4 cellular contexts compared by ENCODE assay signal in the genomic region with DNA sequence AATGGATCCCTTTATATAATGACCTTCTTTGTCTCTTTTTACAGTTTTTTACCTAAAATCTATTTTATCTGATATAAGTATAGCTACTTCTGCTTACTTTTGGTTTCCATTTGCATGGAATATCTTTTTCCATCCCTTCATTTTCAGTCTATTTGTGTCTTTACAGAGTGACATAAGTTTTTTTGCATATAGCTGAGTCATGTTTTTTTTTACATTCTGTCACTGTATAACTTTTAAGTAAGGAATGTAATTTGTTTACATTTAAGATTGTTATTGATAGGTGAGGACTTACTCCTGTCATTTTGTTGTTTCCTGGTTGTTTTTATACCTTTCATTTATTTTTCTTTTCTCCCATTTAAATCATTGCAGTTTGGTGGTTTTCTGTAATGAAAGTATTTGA.
TF ChIP-seq lines count a peak whose summit lies in the region.

No MANE protein-coding gene starts in this region.

TF ChIP-seq in A549, 52 proteins besides CTCF, POLR2A, EP300 and RAD21:
- TF ChIP-seq JUNB (IDR thresholded peaks at IDR 0.05) = no peak
- TF ChIP-seq TFCP2L1 (CRISPR knock-in tag; IDR thresholded peaks at IDR 0.05) = no peak
- TF ChIP-seq MAFK (IDR thresholded peaks at IDR 0.05; ENCODE audit: partially characterized antibody) = peak; percentile 74
- TF ChIP-seq HOXB13 (CRISPR knock-in tag; IDR thresholded peaks at IDR 0.05; ENCODE audit: low read depth) = no peak
- peak; percentile 27; the same call in 1 of the 2 replicates for TF ChIP-seq NFE2L2 (conservative IDR thresholded peaks at IDR 0.05; ENCODE audit: low read length)
- TF ChIP-seq RNF2 (IDR thresholded peaks at IDR 0.05; ENCODE audit: borderline replicate concordance, low read depth) = no peak
- no peak for TF ChIP-seq CBX2 (IDR thresholded peaks at IDR 0.05; ENCODE audit: borderline replicate concordance, low read depth)
TF ChIP-seq in A549: peak in this region for 2.

TF ChIP-seq in GM23338, 12 proteins besides CTCF, POLR2A, EP300 and RAD21 (continues in another document):
- TF ChIP-seq JUNB (IDR thresholded peaks at IDR 0.05; ENCODE audit: unreplicated experiment) (no peak), POLR2AphosphoS5 (IDR thresholded peaks at IDR 0.05; ENCODE audit: low read depth) (no peak), EZH2 (IDR thresholded peaks at IDR 0.05; ENCODE audit: low read depth, unreplicated experiment) (no peak)
- TF ChIP-seq, protein P1, sequence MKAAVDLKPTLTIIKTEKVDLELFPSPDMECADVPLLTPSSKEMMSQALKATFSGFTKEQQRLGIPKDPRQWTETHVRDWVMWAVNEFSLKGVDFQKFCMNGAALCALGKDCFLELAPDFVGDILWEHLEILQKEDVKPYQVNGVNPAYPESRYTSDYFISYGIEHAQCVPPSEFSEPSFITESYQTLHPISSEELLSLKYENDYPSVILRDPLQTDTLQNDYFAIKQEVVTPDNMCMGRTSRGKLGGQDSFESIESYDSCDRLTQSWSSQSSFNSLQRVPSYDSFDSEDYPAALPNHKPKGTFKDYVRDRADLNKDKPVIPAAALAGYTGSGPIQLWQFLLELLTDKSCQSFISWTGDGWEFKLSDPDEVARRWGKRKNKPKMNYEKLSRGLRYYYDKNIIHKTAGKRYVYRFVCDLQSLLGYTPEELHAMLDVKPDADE (IDR thresholded peaks at IDR 0.05) = no peak

TF ChIP-seq in GM12878, 131 proteins besides CTCF, POLR2A, EP300 and RAD21 (continues in another document):
- TF ChIP-seq KDM1A (IDR thresholded peaks at IDR 0.05; ENCODE audit: borderline replicate concordance) = no peak
- TF ChIP-seq, protein P2, sequence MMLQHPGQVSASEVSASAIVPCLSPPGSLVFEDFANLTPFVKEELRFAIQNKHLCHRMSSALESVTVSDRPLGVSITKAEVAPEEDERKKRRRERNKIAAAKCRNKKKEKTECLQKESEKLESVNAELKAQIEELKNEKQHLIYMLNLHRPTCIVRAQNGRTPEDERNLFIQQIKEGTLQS (IDR thresholded peaks at IDR 0.05; ENCODE audit: borderline replicate concordance, extremely low read depth, low read depth, low read length) = no peak
- no peak for TF ChIP-seq FOXK2 (IDR thresholded peaks at IDR 0.05)
- TF ChIP-seq MTA2 (IDR thresholded peaks at IDR 0.05; ENCODE audit: low read depth) = no peak
- TF ChIP-seq KAT2A (conservative IDR thresholded peaks at IDR 0.05; ENCODE audit: control insufficient read depth, low read depth, low read length) = no peak
- TF ChIP-seq, protein P3, sequence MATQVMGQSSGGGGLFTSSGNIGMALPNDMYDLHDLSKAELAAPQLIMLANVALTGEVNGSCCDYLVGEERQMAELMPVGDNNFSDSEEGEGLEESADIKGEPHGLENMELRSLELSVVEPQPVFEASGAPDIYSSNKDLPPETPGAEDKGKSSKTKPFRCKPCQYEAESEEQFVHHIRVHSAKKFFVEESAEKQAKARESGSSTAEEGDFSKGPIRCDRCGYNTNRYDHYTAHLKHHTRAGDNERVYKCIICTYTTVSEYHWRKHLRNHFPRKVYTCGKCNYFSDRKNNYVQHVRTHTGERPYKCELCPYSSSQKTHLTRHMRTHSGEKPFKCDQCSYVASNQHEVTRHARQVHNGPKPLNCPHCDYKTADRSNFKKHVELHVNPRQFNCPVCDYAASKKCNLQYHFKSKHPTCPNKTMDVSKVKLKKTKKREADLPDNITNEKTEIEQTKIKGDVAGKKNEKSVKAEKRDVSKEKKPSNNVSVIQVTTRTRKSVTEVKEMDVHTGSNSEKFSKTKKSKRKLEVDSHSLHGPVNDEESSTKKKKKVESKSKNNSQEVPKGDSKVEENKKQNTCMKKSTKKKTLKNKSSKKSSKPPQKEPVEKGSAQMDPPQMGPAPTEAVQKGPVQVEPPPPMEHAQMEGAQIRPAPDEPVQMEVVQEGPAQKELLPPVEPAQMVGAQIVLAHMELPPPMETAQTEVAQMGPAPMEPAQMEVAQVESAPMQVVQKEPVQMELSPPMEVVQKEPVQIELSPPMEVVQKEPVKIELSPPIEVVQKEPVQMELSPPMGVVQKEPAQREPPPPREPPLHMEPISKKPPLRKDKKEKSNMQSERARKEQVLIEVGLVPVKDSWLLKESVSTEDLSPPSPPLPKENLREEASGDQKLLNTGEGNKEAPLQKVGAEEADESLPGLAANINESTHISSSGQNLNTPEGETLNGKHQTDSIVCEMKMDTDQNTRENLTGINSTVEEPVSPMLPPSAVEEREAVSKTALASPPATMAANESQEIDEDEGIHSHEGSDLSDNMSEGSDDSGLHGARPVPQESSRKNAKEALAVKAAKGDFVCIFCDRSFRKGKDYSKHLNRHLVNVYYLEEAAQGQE (IDR thresholded peaks at IDR 0.05; ENCODE audit: low read depth, low read length) = no peak
- TF ChIP-seq SMAD1 (IDR thresholded peaks at IDR 0.05; ENCODE audit: low read depth, partially characterized antibody) = no peak
- TF ChIP-seq KLF5 (IDR thresholded peaks at IDR 0.05; ENCODE audit: partially characterized antibody) = no peak
- TF ChIP-seq, protein P4, sequence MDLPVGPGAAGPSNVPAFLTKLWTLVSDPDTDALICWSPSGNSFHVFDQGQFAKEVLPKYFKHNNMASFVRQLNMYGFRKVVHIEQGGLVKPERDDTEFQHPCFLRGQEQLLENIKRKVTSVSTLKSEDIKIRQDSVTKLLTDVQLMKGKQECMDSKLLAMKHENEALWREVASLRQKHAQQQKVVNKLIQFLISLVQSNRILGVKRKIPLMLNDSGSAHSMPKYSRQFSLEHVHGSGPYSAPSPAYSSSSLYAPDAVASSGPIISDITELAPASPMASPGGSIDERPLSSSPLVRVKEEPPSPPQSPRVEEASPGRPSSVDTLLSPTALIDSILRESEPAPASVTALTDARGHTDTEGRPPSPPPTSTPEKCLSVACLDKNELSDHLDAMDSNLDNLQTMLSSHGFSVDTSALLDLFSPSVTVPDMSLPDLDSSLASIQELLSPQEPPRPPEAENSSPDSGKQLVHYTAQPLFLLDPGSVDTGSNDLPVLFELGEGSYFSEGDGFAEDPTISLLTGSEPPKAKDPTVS (IDR thresholded peaks at IDR 0.05; ENCODE audit: low read depth, low read length) = no peak
- TF ChIP-seq ZNF217 (IDR thresholded peaks at IDR 0.05) = no peak
- no peak for TF ChIP-seq SREBF1 (IDR thresholded peaks at IDR 0.05; ENCODE audit: low read length)
- TF ChIP-seq SIN3A (IDR thresholded peaks at IDR 0.05; ENCODE audit: low read depth, low read length) = no peak
- TF ChIP-seq CEBPB (IDR thresholded peaks at IDR 0.05; ENCODE audit: borderline replicate concordance in 1 of 2, low read depth in 2 of 2, low read length in 2 of 2) = no peak
- no peak for TF ChIP-seq MXI1 (IDR thresholded peaks at IDR 0.05; ENCODE audit: low read depth, low read length)
- no peak for TF ChIP-seq BACH1 (IDR thresholded peaks at IDR 0.05; ENCODE audit: borderline replicate concordance)
- TF ChIP-seq, protein P5, sequence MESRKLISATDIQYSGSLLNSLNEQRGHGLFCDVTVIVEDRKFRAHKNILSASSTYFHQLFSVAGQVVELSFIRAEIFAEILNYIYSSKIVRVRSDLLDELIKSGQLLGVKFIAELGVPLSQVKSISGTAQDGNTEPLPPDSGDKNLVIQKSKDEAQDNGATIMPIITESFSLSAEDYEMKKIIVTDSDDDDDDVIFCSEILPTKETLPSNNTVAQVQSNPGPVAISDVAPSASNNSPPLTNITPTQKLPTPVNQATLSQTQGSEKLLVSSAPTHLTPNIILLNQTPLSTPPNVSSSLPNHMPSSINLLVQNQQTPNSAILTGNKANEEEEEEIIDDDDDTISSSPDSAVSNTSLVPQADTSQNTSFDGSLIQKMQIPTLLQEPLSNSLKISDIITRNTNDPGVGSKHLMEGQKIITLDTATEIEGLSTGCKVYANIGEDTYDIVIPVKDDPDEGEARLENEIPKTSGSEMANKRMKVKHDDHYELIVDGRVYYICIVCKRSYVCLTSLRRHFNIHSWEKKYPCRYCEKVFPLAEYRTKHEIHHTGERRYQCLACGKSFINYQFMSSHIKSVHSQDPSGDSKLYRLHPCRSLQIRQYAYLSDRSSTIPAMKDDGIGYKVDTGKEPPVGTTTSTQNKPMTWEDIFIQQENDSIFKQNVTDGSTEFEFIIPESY (IDR thresholded peaks at IDR 0.05) = no peak

TF ChIP-seq in H1, 55 proteins besides CTCF, POLR2A, EP300 and RAD21:
- TF ChIP-seq SIX5 (IDR thresholded peaks at IDR 0.05; ENCODE audit: low read depth, low read length) (no peak), CBX5 (IDR thresholded peaks at IDR 0.05; ENCODE audit: low read depth, low read length) (no peak), BACH1 (IDR thresholded peaks at IDR 0.05; ENCODE audit: low read length) (0 out of 2 replicates have a peak, but pooled peaks have one; percentile 59), KDM5A (IDR thresholded peaks at IDR 0.05; ENCODE audit: low read length) (no peak), GTF2F1 (IDR thresholded peaks at IDR 0.05; ENCODE audit: borderline replicate concordance, low read depth, low read length) (no peak)
